ENCODE assay signal across 9 cellular contexts in genomic region chr21:33441489-33442477, GRCh38. TPM values are rescaled to one million over a fixed set of nuclear protein-coding genes. Genes with fewer than 3 reads are reported as not detected.
DNase-seq lines count a peak whose midpoint lies in the region; ATAC-seq, FAIRE-seq and TF ChIP-seq lines count a peak whose summit lies in the region.
"Had no signal": no experiment of that assay in that cellular context is flagged by ENCODE, and none has a peak within 500 bp of the region (broad histone marks: within the 10 kb centered on the region; RNA-seq: fewer than 3 reads in every experiment).

No MANE protein-coding gene starts in this region.

- H3K9ac ChIP-seq in HepG2 (ENCODE audit: insufficient read depth, low read depth, low read length), result no peak overlapping the region

- TF ChIP-seq EP300 in HepG2 (IDR thresholded peaks at IDR 0.05; ENCODE audit: low read depth in 2 of 2, low read length in 2 of 2) (no peak), HepG2 (CRISPR knock-in tag; IDR thresholded peaks at IDR 0.05; ENCODE audit: borderline replicate concordance) (no peak)

- ATAC-seq in activated CD8-positive, alpha-beta T cell treated with anti-CD3 and anti-CD28 coated beads, Interleukin-2, amount 10 ng/mL, durations not matched to agents 7 days and 5 days, result no peak
- ATAC-seq in activated CD8-positive, alpha-beta T cell treated with anti-CD3 and anti-CD28 coated beads for 36 hours, result no peak
- ATAC-seq in HG02852 (IDR thresholded peaks at IDR 0.05; ENCODE audit: unreplicated experiment) (peak; percentile 64), esophagus mucosa (peak; percentile 84), HepG2 (no peak), HG03175 (IDR thresholded peaks at IDR 0.05; ENCODE audit: unreplicated experiment) (no peak)

- no peak for FAIRE-seq in HepG2 (lab: Jason Lieb, UNC)

- H3K9me3 ChIP-seq in HepG2 (ENCODE audit: low read length), result no peaks in the 10 kb centered on the region

- no peak for TF ChIP-seq RAD21 in HepG2 (CRISPR knock-in tag; IDR thresholded peaks at IDR 0.05)

- in situ Hi-C loops in HepG2 (cut with HindIII; ENCODE audit: extremely low pct_ligation_motif_present, low pct_unique_long_range_greater_than_20kb), result loop anchor here (10.0 kb wide), 1 partner anchor 97 kb away; no protein-coding TSS in a partner anchor

- CTCF ChIA-PET in activated CD8-positive, alpha-beta T cell treated with anti-CD3 and anti-CD28 coated beads, Interleukin-2, amount 10 ng/mL, durations not matched to agents 7 days and 5 days (lab: Charles Lee), result interaction anchor here (1.2 to 1.6 kb wide), 6 partner anchors 11 to 245 kb away, joined by 3 to 8 read pairs (median 4); partner anchors contain the start of gene IFNAR1
- CTCF ChIA-PET in activated CD8-positive, alpha-beta T cell treated with anti-CD3 and anti-CD28 coated beads for 36 hours (lab: Charles Lee), result interaction anchor here (0.9 to 2.3 kb wide), 6 partner anchors 56 to 245 kb away, joined by 3 to 8 read pairs (median 5); no protein-coding TSS in a partner anchor
- CTCF ChIA-PET in HepG2 (lab: Yijun Ruan, JAX; ENCODE audit: low intra/inter-chr PET ratio, low total read pairs), result no interaction called here

- POLR2A ChIA-PET in activated CD8-positive, alpha-beta T cell treated with anti-CD3 and anti-CD28 coated beads, Interleukin-2, amount 10 ng/mL, durations not matched to agents 7 days and 5 days (lab: Charles Lee), result no interaction called here
- POLR2A ChIA-PET in activated CD8-positive, alpha-beta T cell treated with anti-CD3 and anti-CD28 coated beads for 36 hours (lab: Charles Lee), result interaction anchor here (0.9 kb wide), 1 partner anchor 9 kb away, joined by 3 read pairs; no protein-coding TSS in a partner anchor
- POLR2A ChIA-PET in HepG2 (lab: Yijun Ruan, JAX), result no interaction called here

- peaks cover 16% of the 10 kb centered on the region for H3K36me3 Mint-ChIP-seq in activated CD8-positive, alpha-beta T cell treated with anti-CD3 and anti-CD28 coated beads, Interleukin-2, amount 10 ng/mL, durations not matched to agents 7 days and 5 days (ENCODE audit: low read depth)
- peaks cover 12% of the 10 kb centered on the region for H3K36me3 Mint-ChIP-seq in activated CD8-positive, alpha-beta T cell treated with anti-CD3 and anti-CD28 coated beads for 36 hours (ENCODE audit: low read depth)

- H3K4me3 Mint-ChIP-seq in activated CD8-positive, alpha-beta T cell treated with anti-CD3 and anti-CD28 coated beads, Interleukin-2, amount 10 ng/mL, durations not matched to agents 7 days and 5 days, result no peak overlapping the region
- no peak overlapping the region for H3K4me3 Mint-ChIP-seq in activated CD8-positive, alpha-beta T cell treated with anti-CD3 and anti-CD28 coated beads for 36 hours

- no peak for TF ChIP-seq CTCF in activated CD8-positive, alpha-beta T cell treated with anti-CD3 and anti-CD28 coated beads for 36 hours (IDR thresholded peaks at IDR 0.05)
- no peak for TF ChIP-seq CTCF in HepG2 (CRISPR knock-in tag; IDR thresholded peaks at IDR 0.05)

- no peaks in the 10 kb centered on the region for H3K79me2 ChIP-seq in HepG2 (ENCODE audit: insufficient read depth, low read length)

- no peaks in the 10 kb centered on the region for H3K4me1 ChIP-seq in HepG2 (ENCODE audit: insufficient read depth, low read length)

- H3K36me3 ChIP-seq in HepG2 (replicated peaks in 1 of 2; ENCODE audit: control insufficient read depth in 1 of 2, insufficient read depth in 2 of 2, low read length in 2 of 2), result peaks cover under 1 to 18% of the 10 kb centered on the region in 2 experiments; a peak in 3 of 5 replicates

- TF ChIP-seq POLR2A in HepG2 (IDR thresholded peaks at IDR 0.05; ENCODE audit: insufficient read depth in 1 of 2, low read depth in 2 of 2, low read length in 2 of 2), result no peak

- no TSS peak for BruUV-seq in HepG2 (replicated peaks; lab: Mats Ljungman, UMichigan)

- H3K27me3 Mint-ChIP-seq in activated CD8-positive, alpha-beta T cell treated with anti-CD3 and anti-CD28 coated beads, Interleukin-2, amount 10 ng/mL, durations not matched to agents 7 days and 5 days (ENCODE audit: low read depth), result no peaks in the 10 kb centered on the region
- H3K27me3 Mint-ChIP-seq in activated CD8-positive, alpha-beta T cell treated with anti-CD3 and anti-CD28 coated beads for 36 hours, result no peaks in the 10 kb centered on the region

- WGBS in HepG2 (ENCODE audit: low lambda C conversion rate), result 91% methylated on average over 11 of the region's 11 CpGs

- intact Hi-C loops in activated CD8-positive, alpha-beta T cell treated with anti-CD3 and anti-CD28 coated beads for 36 hours (cut with micrococcal nuclease), result no loop called here
- intact Hi-C loops in HepG2 (cut with micrococcal nuclease; ENCODE audit: unreplicated experiment), result no loop called here

- no peak overlapping the region for H2AFZ ChIP-seq in HepG2 (ENCODE audit: low read length)

- no peak overlapping the region for H3K4me2 ChIP-seq in HepG2 (ENCODE audit: low read depth, low read length)

- no peaks in the 10 kb centered on the region for H4K20me1 ChIP-seq in HepG2 (ENCODE audit: insufficient read depth, low read length)

- H3K27ac ChIP-seq in skin epidermis, result peak overlapping the region in 12 of 21 experiments; percentile 5 to 78 (median 52)
- no peak overlapping the region for H3K27ac ChIP-seq in HepG2 (ENCODE audit: extremely low read length, insufficient read depth, low read length)

- H3K27ac Mint-ChIP-seq in activated CD8-positive, alpha-beta T cell treated with anti-CD3 and anti-CD28 coated beads, Interleukin-2, amount 10 ng/mL, durations not matched to agents 7 days and 5 days, result peak overlapping the region; percentile 33
- H3K27ac Mint-ChIP-seq in activated CD8-positive, alpha-beta T cell treated with anti-CD3 and anti-CD28 coated beads for 36 hours, result no peak overlapping the region

- H3K4me3 ChIP-seq in skin epidermis (no peak overlapping the region), HepG2 (replicated peaks in 1 of 3; ENCODE audit: insufficient read depth in 1 of 3, low read depth in 2 of 3, low read length in 3 of 3) (no peak overlapping the region)

- no peak for DNase-seq in activated CD8-positive, alpha-beta T cell treated with anti-CD3 and anti-CD28 coated beads, Interleukin-2, amount 10 ng/mL, durations not matched to agents 7 days and 5 days
- no peak for DNase-seq in activated CD8-positive, alpha-beta T cell treated with anti-CD3 and anti-CD28 coated beads for 36 hours
- DNase-seq in NCI-H345 treated with DMSO at 0.1 percent for 48 hours (lab: John Stamatoyannopoulos, UW; ENCODE audit: unreplicated experiment), result peak; percentile 76
- no peak for DNase-seq in HepG2 (ENCODE audit: low spot score)
- DNase-seq: DND-41 had no signal

- peaks cover 5% of the 10 kb centered on the region for H3K4me1 Mint-ChIP-seq in activated CD8-positive, alpha-beta T cell treated with anti-CD3 and anti-CD28 coated beads, Interleukin-2, amount 10 ng/mL, durations not matched to agents 7 days and 5 days (ENCODE audit: low read depth)
- peaks cover 7% of the 10 kb centered on the region for H3K4me1 Mint-ChIP-seq in activated CD8-positive, alpha-beta T cell treated with anti-CD3 and anti-CD28 coated beads for 36 hours (ENCODE audit: low read depth)

- no peaks in the 10 kb centered on the region for H3K27me3 ChIP-seq in HepG2 (ENCODE audit: control insufficient read depth in 1 of 2, insufficient read depth in 2 of 2, low read length in 2 of 2)

- no peaks in the 10 kb centered on the region for H3K9me3 Mint-ChIP-seq in activated CD8-positive, alpha-beta T cell treated with anti-CD3 and anti-CD28 coated beads, Interleukin-2, amount 10 ng/mL, durations not matched to agents 7 days and 5 days (ENCODE audit: insufficient read depth)
- no peaks in the 10 kb centered on the region for H3K9me3 Mint-ChIP-seq in activated CD8-positive, alpha-beta T cell treated with anti-CD3 and anti-CD28 coated beads for 36 hours

RNA-seq across cellular contexts. Expression of gene TMEM50B, which starts 38.0 kb away (rescaled TPM):
- total RNA-seq in activated CD8-positive, alpha-beta T cell treated with anti-CD3 and anti-CD28 coated beads, Interleukin-2, amount 10 ng/mL, durations not matched to agents 7 days and 5 days, result 10 to 100 TPM; 34.9 to 37.5 TPM
- 10 to 100 TPM; 14.4 to 15.2 TPM for total RNA-seq in activated CD8-positive, alpha-beta T cell treated with anti-CD3 and anti-CD28 coated beads for 36 hours
- total RNA-seq in esophagus mucosa (15.1 TPM), HepG2 (2016; rRNA removed; fragmentation: Illumina TruSeq; extraction: Trizol) (13.9 and 29.9 TPM in 2 replicates)
- 12.1 and 12.6 TPM in 2 replicates for total RNA-seq in HepG2 (2016; cell fraction: cytosol; rRNA removed; fragmentation: Illumina TruSeq; extraction: Trizol; ENCODE audit: low read depth)
- total RNA-seq in HepG2 (2016; cell fraction: insoluble cytoplasmic fraction; rRNA removed; fragmentation: Illumina TruSeq; extraction: Trizol), result 18.2 and 31.9 TPM in 2 replicates
- total RNA-seq in HepG2 (2016; cell fraction: membrane; rRNA removed; fragmentation: Illumina TruSeq; extraction: Trizol), result 17.4 and 19.9 TPM in 2 replicates
- total RNA-seq in HepG2 (2016; cell fraction: nucleus; rRNA removed; fragmentation: Illumina TruSeq; extraction: Trizol), result 43.0 and 47.6 TPM in 2 replicates
- 45.4 and 46.3 TPM in 2 replicates for polyA plus RNA-seq in HepG2 (2011; rRNA removed)
- 8.9 and 18.9 TPM in 2 replicates for polyA plus RNA-seq in HepG2 (2011; cell fraction: cytosol; rRNA removed)
- 109 and 139 TPM in 2 replicates for polyA plus RNA-seq in HepG2 (2011; cell fraction: nucleus; rRNA removed)
- polyA plus RNA-seq in HepG2 (2012), result 15.9 and 21.7 TPM in 2 replicates
- 10.5 and 13.5 TPM in 2 replicates for polyA plus RNA-seq in HepG2 (2016; cell fraction: cytosol; fragmentation: Illumina TruSeq; extraction: Trizol; ENCODE audit: low read depth)
- polyA plus RNA-seq in HepG2 (2016; cell fraction: insoluble cytoplasmic fraction; fragmentation: Illumina TruSeq; extraction: Trizol; ENCODE audit: low read depth), result 14.7 and 18.5 TPM in 2 replicates
- polyA plus RNA-seq in HepG2 (2016; cell fraction: membrane; fragmentation: Illumina TruSeq; extraction: Trizol; ENCODE audit: low read depth), result 14.4 and 16.8 TPM in 2 replicates
- polyA plus RNA-seq in HepG2 (2016; cell fraction: nucleus; fragmentation: Illumina TruSeq; extraction: Trizol; ENCODE audit: insufficient read depth, low read depth), result 104 and 105 TPM in 2 replicates
- polyA minus RNA-seq in HepG2 (2011; rRNA and poly(A)+ RNA removed; ENCODE audit: low replicate concordance), result 4.7 and 5.8 TPM in 2 replicates
- 3.8 and 6.8 TPM in 2 replicates for polyA minus RNA-seq in HepG2 (2011; cell fraction: cytosol; rRNA and poly(A)+ RNA removed)
- 23.4 and 29.6 TPM in 2 replicates for polyA minus RNA-seq in HepG2 (2011; cell fraction: nucleus; rRNA and poly(A)+ RNA removed)

RNA-seq across cellular contexts. Expression of gene IFNGR2, which starts 38.6 kb away (rescaled TPM):
- 1 to 10 TPM; 6.5 to 8.2 TPM for total RNA-seq in activated CD8-positive, alpha-beta T cell treated with anti-CD3 and anti-CD28 coated beads, Interleukin-2, amount 10 ng/mL, durations not matched to agents 7 days and 5 days
- 1 to 10 TPM; 7.8 to 9.8 TPM for total RNA-seq in activated CD8-positive, alpha-beta T cell treated with anti-CD3 and anti-CD28 coated beads for 36 hours
- total RNA-seq in esophagus mucosa (86.8 TPM), HepG2 (2016; rRNA removed; fragmentation: Illumina TruSeq; extraction: Trizol) (50.3 and 61.3 TPM in 2 replicates)
- total RNA-seq in HepG2 (2016; cell fraction: cytosol; rRNA removed; fragmentation: Illumina TruSeq; extraction: Trizol; ENCODE audit: low read depth), result 140 and 148 TPM in 2 replicates
- total RNA-seq in HepG2 (2016; cell fraction: insoluble cytoplasmic fraction; rRNA removed; fragmentation: Illumina TruSeq; extraction: Trizol), result 49.5 and 63.1 TPM in 2 replicates
- total RNA-seq in HepG2 (2016; cell fraction: membrane; rRNA removed; fragmentation: Illumina TruSeq; extraction: Trizol), result 200 and 205 TPM in 2 replicates
- 31.5 and 38.1 TPM in 2 replicates for total RNA-seq in HepG2 (2016; cell fraction: nucleus; rRNA removed; fragmentation: Illumina TruSeq; extraction: Trizol)
- 107 and 117 TPM in 2 replicates for polyA plus RNA-seq in HepG2 (2011; rRNA removed)
- 81.1 and 96.5 TPM in 2 replicates for polyA plus RNA-seq in HepG2 (2011; cell fraction: cytosol; rRNA removed)
- 29.9 and 35.2 TPM in 2 replicates for polyA plus RNA-seq in HepG2 (2011; cell fraction: nucleus; rRNA removed)
- 58.6 and 61.4 TPM in 2 replicates for polyA plus RNA-seq in HepG2 (2012)
- 168 and 186 TPM in 2 replicates for polyA plus RNA-seq in HepG2 (2016; cell fraction: cytosol; fragmentation: Illumina TruSeq; extraction: Trizol; ENCODE audit: low read depth)
- 61.0 and 68.1 TPM in 2 replicates for polyA plus RNA-seq in HepG2 (2016; cell fraction: insoluble cytoplasmic fraction; fragmentation: Illumina TruSeq; extraction: Trizol; ENCODE audit: low read depth)
- polyA plus RNA-seq in HepG2 (2016; cell fraction: membrane; fragmentation: Illumina TruSeq; extraction: Trizol; ENCODE audit: low read depth), result 212 and 216 TPM in 2 replicates
- 64.8 and 65.1 TPM in 2 replicates for polyA plus RNA-seq in HepG2 (2016; cell fraction: nucleus; fragmentation: Illumina TruSeq; extraction: Trizol; ENCODE audit: insufficient read depth, low read depth)
- 86.4 and 152 TPM in 2 replicates for polyA minus RNA-seq in HepG2 (2011; rRNA and poly(A)+ RNA removed; ENCODE audit: low replicate concordance)
- 57.1 and 57.5 TPM in 2 replicates for polyA minus RNA-seq in HepG2 (2011; cell fraction: cytosol; rRNA and poly(A)+ RNA removed)
- polyA minus RNA-seq in HepG2 (2011; cell fraction: nucleus; rRNA and poly(A)+ RNA removed), result 23.6 and 27.8 TPM in 2 replicates

RNA-seq across cellular contexts. Expression of gene DNAJC28, which starts 49.7 kb away (rescaled TPM):
- total RNA-seq in activated CD8-positive, alpha-beta T cell treated with anti-CD3 and anti-CD28 coated beads, Interleukin-2, amount 10 ng/mL, durations not matched to agents 7 days and 5 days, result under 1 TPM; 0.40 to 0.73 TPM
- total RNA-seq in activated CD8-positive, alpha-beta T cell treated with anti-CD3 and anti-CD28 coated beads for 36 hours, result under 1 TPM; 0.22 to 0.56 TPM
- 0.52 TPM for total RNA-seq in esophagus mucosa
- 2.5 and 3.3 TPM in 2 replicates for total RNA-seq in HepG2 (2016; rRNA removed; fragmentation: Illumina TruSeq; extraction: Trizol)
- 0.35 and 0.71 TPM in 2 replicates for total RNA-seq in HepG2 (2016; cell fraction: cytosol; rRNA removed; fragmentation: Illumina TruSeq; extraction: Trizol; ENCODE audit: low read depth)
- 2.5 and 2.7 TPM in 2 replicates for total RNA-seq in HepG2 (2016; cell fraction: insoluble cytoplasmic fraction; rRNA removed; fragmentation: Illumina TruSeq; extraction: Trizol)
- 1.2 and 1.7 TPM in 2 replicates for total RNA-seq in HepG2 (2016; cell fraction: membrane; rRNA removed; fragmentation: Illumina TruSeq; extraction: Trizol)
- 1.7 and 3.3 TPM in 2 replicates for total RNA-seq in HepG2 (2016; cell fraction: nucleus; rRNA removed; fragmentation: Illumina TruSeq; extraction: Trizol)
- polyA plus RNA-seq in HepG2 (2011; rRNA removed), result 1.1 and 1.5 TPM in 2 replicates
- polyA plus RNA-seq in HepG2 (2011; cell fraction: cytosol; rRNA removed), result 0.54 and 1.0 TPM in 2 replicates
- polyA plus RNA-seq in HepG2 (2011; cell fraction: nucleus; rRNA removed), result 0.63 and 1.3 TPM in 2 replicates
- polyA plus RNA-seq in HepG2 (2012), result 1.1 and 1.2 TPM in 2 replicates
- polyA plus RNA-seq in HepG2 (2016; cell fraction: cytosol; fragmentation: Illumina TruSeq; extraction: Trizol; ENCODE audit: low read depth), result 0.41 and 0.62 TPM in 2 replicates
- polyA plus RNA-seq in HepG2 (2016; cell fraction: insoluble cytoplasmic fraction; fragmentation: Illumina TruSeq; extraction: Trizol; ENCODE audit: low read depth), result 2.8 and 2.9 TPM in 2 replicates
- 0.46 and 0.74 TPM in 2 replicates for polyA plus RNA-seq in HepG2 (2016; cell fraction: membrane; fragmentation: Illumina TruSeq; extraction: Trizol; ENCODE audit: low read depth)
- 3.3 and 3.5 TPM in 2 replicates for polyA plus RNA-seq in HepG2 (2016; cell fraction: nucleus; fragmentation: Illumina TruSeq; extraction: Trizol; ENCODE audit: insufficient read depth, low read depth)
- 0.10 and 0.16 TPM in 2 replicates for polyA minus RNA-seq in HepG2 (2011; rRNA and poly(A)+ RNA removed; ENCODE audit: low replicate concordance)
- polyA minus RNA-seq in HepG2 (2011; cell fraction: cytosol; rRNA and poly(A)+ RNA removed), result 0.40 and 0.70 TPM in 2 replicates
- polyA minus RNA-seq in HepG2 (2011; cell fraction: nucleus; rRNA and poly(A)+ RNA removed), result 1.8 and 3.1 TPM in 2 replicates

Comparison
In these comparisons a context has a peak if more than half of its experiments do, and no peak if none do; other contexts are left out.
1. ATAC-seq: peak in HG02852 (single experiment) and esophagus mucosa (single experiment); none in activated CD8-positive, alpha-beta T cell treated with anti-CD3 and anti-CD28 coated beads, Interleukin-2, amount 10 ng/mL, durations not matched to agents 7 days and 5 days (single experiment), activated CD8-positive, alpha-beta T cell treated with anti-CD3 and anti-CD28 coated beads for 36 hours (single experiment), HepG2 (single experiment) and HG03175 (single experiment).